1 cellular context compared by ENCODE assay signal in the genomic region with DNA sequence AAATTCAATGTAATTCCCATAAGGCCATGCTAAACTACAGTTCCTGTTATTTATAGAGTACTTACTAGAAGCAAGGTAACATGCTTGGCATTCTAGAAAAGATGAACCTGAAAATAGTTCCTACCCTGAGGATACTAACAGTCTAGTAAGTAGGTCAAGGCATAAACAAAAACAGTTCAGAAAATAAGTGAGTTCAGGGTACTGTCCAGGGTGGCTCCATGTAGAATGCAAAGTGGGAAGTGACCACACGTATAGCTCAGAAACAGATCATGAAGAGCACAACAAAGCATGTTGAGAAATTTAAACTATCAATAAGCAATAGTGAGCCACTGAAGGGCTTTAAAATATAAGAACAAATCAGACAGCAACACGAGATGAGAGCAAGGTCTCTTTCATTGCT.
TF ChIP-seq lines count a peak whose summit lies in the region.

No MANE protein-coding gene starts in this region.

TF ChIP-seq in HepG2, 621 proteins besides CTCF, POLR2A, EP300 and RAD21:
- TF ChIP-seq MAF1 (CRISPR knock-in tag; IDR thresholded peaks at IDR 0.05; ENCODE audit: borderline replicate concordance), result no peak
- TF ChIP-seq, protein P1, sequence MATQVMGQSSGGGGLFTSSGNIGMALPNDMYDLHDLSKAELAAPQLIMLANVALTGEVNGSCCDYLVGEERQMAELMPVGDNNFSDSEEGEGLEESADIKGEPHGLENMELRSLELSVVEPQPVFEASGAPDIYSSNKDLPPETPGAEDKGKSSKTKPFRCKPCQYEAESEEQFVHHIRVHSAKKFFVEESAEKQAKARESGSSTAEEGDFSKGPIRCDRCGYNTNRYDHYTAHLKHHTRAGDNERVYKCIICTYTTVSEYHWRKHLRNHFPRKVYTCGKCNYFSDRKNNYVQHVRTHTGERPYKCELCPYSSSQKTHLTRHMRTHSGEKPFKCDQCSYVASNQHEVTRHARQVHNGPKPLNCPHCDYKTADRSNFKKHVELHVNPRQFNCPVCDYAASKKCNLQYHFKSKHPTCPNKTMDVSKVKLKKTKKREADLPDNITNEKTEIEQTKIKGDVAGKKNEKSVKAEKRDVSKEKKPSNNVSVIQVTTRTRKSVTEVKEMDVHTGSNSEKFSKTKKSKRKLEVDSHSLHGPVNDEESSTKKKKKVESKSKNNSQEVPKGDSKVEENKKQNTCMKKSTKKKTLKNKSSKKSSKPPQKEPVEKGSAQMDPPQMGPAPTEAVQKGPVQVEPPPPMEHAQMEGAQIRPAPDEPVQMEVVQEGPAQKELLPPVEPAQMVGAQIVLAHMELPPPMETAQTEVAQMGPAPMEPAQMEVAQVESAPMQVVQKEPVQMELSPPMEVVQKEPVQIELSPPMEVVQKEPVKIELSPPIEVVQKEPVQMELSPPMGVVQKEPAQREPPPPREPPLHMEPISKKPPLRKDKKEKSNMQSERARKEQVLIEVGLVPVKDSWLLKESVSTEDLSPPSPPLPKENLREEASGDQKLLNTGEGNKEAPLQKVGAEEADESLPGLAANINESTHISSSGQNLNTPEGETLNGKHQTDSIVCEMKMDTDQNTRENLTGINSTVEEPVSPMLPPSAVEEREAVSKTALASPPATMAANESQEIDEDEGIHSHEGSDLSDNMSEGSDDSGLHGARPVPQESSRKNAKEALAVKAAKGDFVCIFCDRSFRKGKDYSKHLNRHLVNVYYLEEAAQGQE (IDR thresholded peaks at IDR 0.05; ENCODE audit: borderline replicate concordance in 1 of 2, low read depth in 1 of 2, low read length in 2 of 2), result peak in 1 of 2 experiments; percentile 62; a peak in 1 of 4 replicates
